In genomic region chr4:182449186-182449880, GRCh38 we compare ENCODE assay signal across 9 cellular contexts.
DNase-seq lines count a peak whose midpoint lies in the region; ATAC-seq and TF ChIP-seq lines count a peak whose summit lies in the region.
"Had no signal": no experiment of that assay in that cellular context is flagged by ENCODE, and none has a peak within 500 bp of the region (broad histone marks: within the 10 kb centered on the region; RNA-seq: fewer than 3 reads in every experiment).

No MANE protein-coding gene starts in this region.

- no peaks in the 10 kb centered on the region for H3K9me3 Mint-ChIP-seq in H9
- H3K9me3 Mint-ChIP-seq in WTC11 = no peaks in the 10 kb centered on the region
- peaks cover 7% of the 10 kb centered on the region for H3K9me3 Mint-ChIP-seq in glutamatergic neuron (ENCODE audit: unreplicated experiment)

- no peaks in the 10 kb centered on the region for H3K36me3 ChIP-seq in BLaER1
- no peaks in the 10 kb centered on the region for H3K36me3 ChIP-seq in prostate gland

- H2BK20ac ChIP-seq in H9 (ENCODE audit: low read depth, low read length, poor library complexity, severe bottlenecking) = no peak overlapping the region

- peak overlapping the region; percentile 87 to 98 (median 96) for H3K27ac Mint-ChIP-seq in H9
- H3K27ac Mint-ChIP-seq in WTC11 = peak overlapping the region; percentile 82
- H3K27ac Mint-ChIP-seq in glutamatergic neuron (ENCODE audit: unreplicated experiment) = peak overlapping the region; percentile 96

- H3K36me3 Mint-ChIP-seq in H9 (ENCODE audit: insufficient read depth in 1 of 3, low read depth in 3 of 3) = no peaks in the 10 kb centered on the region
- H3K36me3 Mint-ChIP-seq in WTC11 = no peaks in the 10 kb centered on the region
- H3K36me3 Mint-ChIP-seq in glutamatergic neuron (ENCODE audit: unreplicated experiment) = no peaks in the 10 kb centered on the region

- CTCF ChIA-PET in WTC11 (lab: Charles Lee) = no interaction called here

- POLR2A ChIA-PET in WTC11 (lab: Charles Lee) = no interaction called here

- peak; percentile 75 for DNase-seq in H9
- no peak for DNase-seq in WTC11 (ENCODE audit: low spot score)
- no peak for DNase-seq in glutamatergic neuron
- peak; percentile 42 for DNase-seq in prostate gland (ENCODE audit: low spot score)
- DNase-seq in HuH-7.5 (ENCODE audit: low spot score) = no peak
- DNase-seq in stimulated activated CD4-positive, alpha-beta T cell treated with anti-CD3 and anti-CD28 coated beads, Interleukin-4, amount 100 ng/mL, for 1 hour = no peak
- DNase-seq in AG08396 (ENCODE audit: low spot score) = no peak

- H2AK5ac ChIP-seq in H9 (ENCODE audit: insufficient read length, low read length) = no peak overlapping the region

- H4K8ac ChIP-seq in H9 (replicated peaks; ENCODE audit: insufficient read length, low read depth, low read length) = no peak overlapping the region

- peaks cover 6% of the 10 kb centered on the region for H3K23me2 ChIP-seq in H9 (ENCODE audit: insufficient read length, low read depth, low read length, poor library complexity, severe bottlenecking)

- H3K4me1 ChIP-seq in BLaER1 (peaks cover 9% of the 10 kb centered on the region), H9 (ENCODE audit: insufficient read depth, low read length) (no peaks in the 10 kb centered on the region), prostate gland (replicated peaks) (peaks cover 3% of the 10 kb centered on the region)

- no peak overlapping the region for H2BK12ac ChIP-seq in H9 (ENCODE audit: insufficient read length, low read depth, low read length)

- H4K91ac ChIP-seq in H9 (ENCODE audit: insufficient read length, low read depth, low read length) = no peak overlapping the region

- no peak for TF ChIP-seq POLR2A in prostate gland (IDR thresholded peaks at IDR 0.05)

- H3K23ac ChIP-seq in H9 (ENCODE audit: insufficient read length, low read depth, low read length) = no peak overlapping the region

- H3K27me3 ChIP-seq in BLaER1 (peaks cover 55% of the 10 kb centered on the region), H9 (ENCODE audit: insufficient read depth, low read length) (no peaks in the 10 kb centered on the region), prostate gland (replicated peaks; ENCODE audit: insufficient read depth) (no peaks in the 10 kb centered on the region)

- peak overlapping the region; percentile 90 to 98 for H3K4me3 Mint-ChIP-seq in H9
- peak overlapping the region; percentile 89 for H3K4me3 Mint-ChIP-seq in WTC11
- H3K4me3 Mint-ChIP-seq in glutamatergic neuron (ENCODE audit: unreplicated experiment) = peak overlapping the region; percentile 98

- no peaks in the 10 kb centered on the region for H3K9me3 ChIP-seq in BLaER1
- H3K9me3 ChIP-seq in H9 (ENCODE audit: control insufficient read depth, low read depth, low read length) = no peaks in the 10 kb centered on the region
- H3K9me3 ChIP-seq in prostate gland = no peaks in the 10 kb centered on the region

- peaks cover 37% of the 10 kb centered on the region for H4K20me1 ChIP-seq in BLaER1
- no peaks in the 10 kb centered on the region for H4K20me1 ChIP-seq in H9 (ENCODE audit: control insufficient read depth, insufficient read depth, insufficient read length)

- H3K14ac ChIP-seq in H9 (ENCODE audit: insufficient read depth, low read length) = peak overlapping the region; percentile 71; the same call in 1 of the 2 replicates

- H3K4me2 ChIP-seq in BLaER1 (peak overlapping the region; percentile 91), H9 (ENCODE audit: insufficient read depth, insufficient read length, low read length) (peak overlapping the region; percentile 99)

- no peak overlapping the region for H3T11ph ChIP-seq in H9 (ENCODE audit: low read length)

- H3K4me3 ChIP-seq in BLaER1 = peak overlapping the region; percentile 71
- peak overlapping the region; percentile 64 to 69 for H3K4me3 ChIP-seq in prostate gland

- H3K27me3 Mint-ChIP-seq in H9 (ENCODE audit: low read depth) = peaks cover 16% of the 10 kb centered on the region
- H3K27me3 Mint-ChIP-seq in WTC11 (ENCODE audit: low read depth) = peaks cover 8% of the 10 kb centered on the region
- H3K27me3 Mint-ChIP-seq in glutamatergic neuron (ENCODE audit: unreplicated experiment) = peaks cover 5% of the 10 kb centered on the region

- no peak overlapping the region for H3K56ac ChIP-seq in H9 (ENCODE audit: insufficient read length, low read depth, low read length)

- no peak overlapping the region for H4K5ac ChIP-seq in H9 (ENCODE audit: insufficient read length, low read depth, low read length)

- no peak overlapping the region for H2AFZ ChIP-seq in H9 (ENCODE audit: low read length)

- no peak overlapping the region for H2BK15ac ChIP-seq in H9 (ENCODE audit: low read depth, low read length)

- no peak overlapping the region for H3K18ac ChIP-seq in H9 (ENCODE audit: insufficient read length, low read depth, low read length)

- H3K9ac ChIP-seq in BLaER1 (peak overlapping the region; percentile 40; the same call in 1 of the 2 replicates), H9 (ENCODE audit: extremely low read depth, insufficient read length, low read length) (peak overlapping the region; percentile 81)

- TF ChIP-seq CTCF in H9 (conservative IDR thresholded peaks at IDR 0.05) (no peak), WTC11 (IDR thresholded peaks at IDR 0.05) (no peak), glutamatergic neuron (IDR thresholded peaks at IDR 0.05; ENCODE audit: partially characterized antibody, unreplicated experiment) (no peak), prostate gland (IDR thresholded peaks at IDR 0.05) (no peak)

- ATAC-seq in WTC11 = peak; percentile 36

- no peak overlapping the region for H2BK120ac ChIP-seq in H9 (ENCODE audit: low read depth, low read length, poor library complexity, severe bottlenecking)

- H3K4ac ChIP-seq in H9 (ENCODE audit: low read depth, low read length) = no peak overlapping the region

- peaks cover 39 to 52% of the 10 kb centered on the region in 2 experiments for H3K4me1 Mint-ChIP-seq in H9
- H3K4me1 Mint-ChIP-seq in WTC11 = peaks cover 48% of the 10 kb centered on the region
- H3K4me1 Mint-ChIP-seq in glutamatergic neuron (ENCODE audit: low read depth, unreplicated experiment) = peaks cover 22% of the 10 kb centered on the region

- no peak overlapping the region for H3K27ac ChIP-seq in BLaER1
- peak overlapping the region; percentile 7 for H3K27ac ChIP-seq in H9 (ENCODE audit: insufficient read length, low read depth, low read length)
- H3K27ac ChIP-seq in prostate gland = peak overlapping the region; percentile 76
- H3K27ac ChIP-seq: HL-60 had no signal

- WGBS in H9 (ENCODE audit: extremely low coverage, insufficient read length, low lambda C conversion rate) = no CpG with 5 or more reads among the region's 34 CpGs
- 1% methylated on average over 30 of the region's 34 CpGs for WGBS in prostate gland

- H3K79me2 ChIP-seq in H9 (ENCODE audit: insufficient read depth, low read length) = peaks cover 2% of the 10 kb centered on the region; the same call in 1 of the 2 replicates

- no peak overlapping the region for H2BK5ac ChIP-seq in H9 (ENCODE audit: insufficient read length, low read length)

- no peaks in the 10 kb centered on the region for H3K79me1 ChIP-seq in H9 (ENCODE audit: insufficient read depth, low read depth, low read length, poor library complexity, severe bottlenecking)

- intact Hi-C loops in prostate gland (cut with DNase I) = loop anchor here (5.0 kb wide), 2 partner anchors 202 to 307 kb away; no protein-coding TSS in a partner anchor

TF ChIP-seq in WTC11, 78 proteins besides CTCF, POLR2A, EP300 and RAD21:
- TF ChIP-seq ZNF232 (CRISPR knock-in tag; IDR thresholded peaks at IDR 0.05) (no peak), ZNF532 (CRISPR knock-in tag; IDR thresholded peaks at IDR 0.05; ENCODE audit: borderline replicate concordance) (0 out of 2 replicates have a peak, but pooled peaks have one; percentile 9)
TF ChIP-seq in WTC11: peak in this region for 1.

Comparison
In these comparisons a context has a peak if more than half of its experiments do, and no peak if none do; other contexts are left out.
1. DNase-seq: peak in H9 (single experiment) and prostate gland (single experiment); none in WTC11 (single experiment), glutamatergic neuron (single experiment), HuH-7.5 (single experiment), stimulated activated CD4-positive, alpha-beta T cell treated with anti-CD3 and anti-CD28 coated beads, Interleukin-4, amount 100 ng/mL, for 1 hour (single experiment) and AG08396 (single experiment).
2. Peak in every context shown above with its lines, with median percentiles within 50 percentile points of each other: H3K27ac Mint-ChIP-seq and H3K4me3 Mint-ChIP-seq.